27 cellular contexts compared by ENCODE assay signal in the genomic region with DNA sequence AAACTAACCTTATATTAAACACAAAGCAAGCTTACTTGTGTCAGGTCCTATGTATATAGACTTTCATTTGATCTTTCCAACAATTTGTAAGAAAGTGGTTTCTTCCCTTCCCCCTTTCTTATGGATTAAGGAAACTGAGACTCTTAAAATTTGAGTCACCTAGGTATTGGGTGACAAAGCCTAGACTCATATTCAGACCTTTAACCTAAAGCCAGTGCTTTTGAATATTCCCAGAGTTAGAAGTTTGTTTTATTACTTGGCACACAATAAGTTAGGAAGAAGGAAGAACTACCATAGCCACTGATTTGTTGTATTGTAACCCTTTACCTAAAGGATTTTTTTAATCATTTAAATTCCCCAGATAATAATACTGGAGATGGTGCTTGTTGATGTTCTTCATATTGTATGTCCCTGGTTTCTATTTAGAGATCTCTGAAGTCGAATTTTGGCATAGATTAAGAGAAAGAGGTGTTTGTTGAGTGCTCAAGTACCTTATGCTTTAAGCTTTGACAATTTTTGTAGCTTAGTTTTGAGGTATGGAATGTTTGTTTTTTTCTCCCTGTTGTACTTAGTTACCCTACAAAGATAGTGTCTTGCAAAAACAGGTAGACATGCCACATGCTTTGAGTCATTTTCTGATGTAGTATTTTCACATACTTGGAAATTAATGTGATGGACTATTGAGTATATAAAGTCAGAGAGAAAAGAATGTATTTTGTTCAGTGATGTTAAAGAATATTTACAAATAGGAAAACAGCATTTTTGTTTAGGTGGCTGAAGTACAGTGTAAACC. TPM values are rescaled to one million over a fixed set of nuclear protein-coding genes. Genes with fewer than 3 reads are reported as not detected.
DNase-seq lines count a peak whose midpoint lies in the region; ATAC-seq, FAIRE-seq and TF ChIP-seq lines count a peak whose summit lies in the region.
"Had no signal": no experiment of that assay in that cellular context is flagged by ENCODE, and none has a peak within 500 bp of the region (broad histone marks: within the 10 kb centered on the region; RNA-seq: fewer than 3 reads in every experiment).

No MANE protein-coding gene starts in this region.

- H3K36me3 ChIP-seq in ACC112 (ENCODE audit: insufficient read depth, low read length) (peaks cover 9% of the 10 kb centered on the region), K562 (ENCODE audit: control insufficient read depth, insufficient read depth, low read length) (peaks cover 84% of the 10 kb centered on the region)
- H3K36me3 ChIP-seq in CD4-positive, alpha-beta memory T cell (ENCODE audit: insufficient read depth, low read length), result no peaks in the 10 kb centered on the region
- H3K36me3 ChIP-seq: ovary, right lobe of liver, thoracic aorta had no signal

- H3K27me3 Mint-ChIP-seq in CD4-positive, alpha-beta memory T cell, result no peaks in the 10 kb centered on the region
- H3K27me3 Mint-ChIP-seq: activated naive CD8-positive, alpha-beta T cell treated with anti-CD3 and anti-CD28 coated beads, Interleukin-2, amount 10 ng/mL, durations not matched to agents 7 days and 5 days; dendritic cell treated with granulocyte-macrophage colony-stimulating factor and Interleukin-4, amounts not matched to agents 40 ng/mL and 50 ng/mL, for 4 days; memory B cell; naive thymus-derived CD4-positive, alpha-beta T cell; stimulated activated naive B cell treated with anti-CD40 and anti-IgM and Interleukin-4, amounts not matched to agents 10 μg/mL and 1 μg/mL and 100 μg/mL, for 72 hours had no signal

- H3K9me3 Mint-ChIP-seq in CD4-positive, alpha-beta memory T cell, result no peaks in the 10 kb centered on the region
- H3K9me3 Mint-ChIP-seq: activated naive CD8-positive, alpha-beta T cell treated with anti-CD3 and anti-CD28 coated beads, Interleukin-2, amount 10 ng/mL, durations not matched to agents 7 days and 5 days; activated T-helper 1 cell treated with anti-CD3 and anti-CD28 coated beads, Interleukin-12 subunit alpha, Interleukin-12 subunit beta, Interleukin-2, Interleukin-4 antibody, amounts not matched to agents 30 ng/mL and 10 ng/mL and 1 ng/mL, durations not matched to agents 14 hours and 24 hours and 36 hours; dendritic cell treated with granulocyte-macrophage colony-stimulating factor and Interleukin-4, amounts not matched to agents 40 ng/mL and 50 ng/mL, for 4 days; memory B cell; naive thymus-derived CD4-positive, alpha-beta T cell; stimulated activated naive B cell treated with anti-CD40 and anti-IgM and Interleukin-4, amounts not matched to agents 10 μg/mL and 1 μg/mL and 100 μg/mL, for 72 hours had no signal

- no peak for FAIRE-seq in K562 (lab: Jason Lieb, UNC)
- FAIRE-seq: islet of Langerhans, TTC549 had no signal

- no peak for TF ChIP-seq CTCF in K562 (IDR thresholded peaks at IDR 0.05 in 2 of 3, conservative IDR thresholded peaks at IDR 0.05 in 1 of 3; ENCODE audit: insufficient read depth in 2 of 3, low read depth in 1 of 3, low read length in 3 of 3)

- POLR2A ChIA-PET in K562 (lab: Yijun Ruan, JAX), result interaction anchor here (0.7 to 3.4 kb wide), 4 partner anchors 9 to 14 kb away, joined by 3 to 21 read pairs (median 3); a partner anchor contains a TSS
- POLR2A ChIA-PET in CD4-positive, alpha-beta memory T cell (lab: Charles Lee; ENCODE audit: partially characterized antibody), result interaction anchor here (4.1 kb wide), 1 partner anchor 10 kb away, joined by 24 read pairs; a partner anchor contains a TSS

- peaks cover 50 to 75% (median 65%) of the 10 kb centered on the region in 4 donors for H3K4me1 Mint-ChIP-seq in CD4-positive, alpha-beta memory T cell

- peak overlapping the region; percentile 10 for H3K4me3 ChIP-seq in ACC112 (ENCODE audit: low read depth, low read length)
- no peak overlapping the region for H3K4me3 ChIP-seq in K562
- H3K4me3 ChIP-seq in CD4-positive, alpha-beta memory T cell (ENCODE audit: low read length in 2 of 2), result no peak overlapping the region
- H3K4me3 ChIP-seq: ovary, right lobe of liver, thoracic aorta had no signal

- H3K9ac ChIP-seq in K562 (ENCODE audit: insufficient read depth in 1 of 2, low read depth in 2 of 2, low read length in 2 of 2), result 0 out of 4 replicates have a peak overlapping the region, but pooled peaks of 1 of the 2 experiments have one; percentile 7
- H3K9ac ChIP-seq: KMS-11 had no signal

- H3K27ac ChIP-seq in ACC112 (ENCODE audit: low read depth, low read length), result peak overlapping the region; percentile 38; the same call in 1 of the 2 replicates
- H3K27ac ChIP-seq in K562 (ENCODE audit: extremely low read depth, low read depth, low read length), result no peak overlapping the region
- H3K27ac ChIP-seq in CD4-positive, alpha-beta memory T cell (ENCODE audit: low read depth, low read length), result no peak overlapping the region
- H3K27ac ChIP-seq: KMS-11, ovary, right lobe of liver, thoracic aorta had no signal

- WGBS in K562 (ENCODE audit: insufficient coverage, low coverage, missing lambda C conversion rate), result 21% methylated on average over 1 of the region's 1 CpG

- intact Hi-C loops in K562 (cut with micrococcal nuclease), result no loop called here
- intact Hi-C loops in CD4-positive, alpha-beta memory T cell (cut with micrococcal nuclease), result loop anchor here (10.0 kb wide), 1 partner anchor 786 kb away; a partner anchor contains a TSS

- CTCF ChIA-PET in K562 (lab: Yijun Ruan, JAX; ENCODE audit: low intra/inter-chr PET ratio), result interaction anchor here (0.6 kb wide), 1 partner anchor 18 kb away, joined by 3 read pairs; no protein-coding TSS in a partner anchor
- CTCF ChIA-PET in CD4-positive, alpha-beta memory T cell (lab: Charles Lee; ENCODE audit: partially characterized antibody), result interaction anchor here (1.9 kb wide), 1 partner anchor 11 kb away, joined by 7 read pairs; a partner anchor contains a TSS

- no peak for ATAC-seq in K562
- no peak for ATAC-seq in HG02884 (IDR thresholded peaks at IDR 0.05; ENCODE audit: unreplicated experiment)
- ATAC-seq: naive thymus-derived CD4-positive, alpha-beta T cell; right lobe of liver; stimulated activated naive B cell treated with anti-CD40 and anti-IgM and Interleukin-4, amounts not matched to agents 10 μg/mL and 1 μg/mL and 100 μg/mL, for 72 hours had no signal

- peaks cover 96% of the 10 kb centered on the region for H3K79me2 ChIP-seq in ACC112 (ENCODE audit: control insufficient read depth, insufficient read depth, low read length, unreplicated experiment)
- H3K79me2 ChIP-seq in K562 (ENCODE audit: control insufficient read depth, insufficient read depth, low read length), result peaks cover 100% of the 10 kb centered on the region

- no peak for TF ChIP-seq POLR2A in K562 (conservative IDR thresholded peaks at IDR 0.05)

- H3K9me1 ChIP-seq in K562 (ENCODE audit: control insufficient read depth, insufficient read depth, low read length), result no peaks in the 10 kb centered on the region

- peak overlapping the region in 3 of 8 donors; percentile 13 to 51 (median 16) for H3K4me3 Mint-ChIP-seq in CD4-positive, alpha-beta memory T cell
- H3K4me3 Mint-ChIP-seq: activated naive CD8-positive, alpha-beta T cell treated with anti-CD3 and anti-CD28 coated beads, Interleukin-2, amount 10 ng/mL, durations not matched to agents 7 days and 5 days; activated T-helper 1 cell treated with anti-CD3 and anti-CD28 coated beads, Interleukin-12 subunit alpha, Interleukin-12 subunit beta, Interleukin-2, Interleukin-4 antibody, amounts not matched to agents 30 ng/mL and 10 ng/mL and 1 ng/mL, durations not matched to agents 14 hours and 24 hours and 36 hours; dendritic cell treated with granulocyte-macrophage colony-stimulating factor and Interleukin-4, amounts not matched to agents 40 ng/mL and 50 ng/mL, for 4 days; memory B cell had no signal

- in situ Hi-C loops in K562 (cut with MboI), result no loop called here

- DNase-seq in HT1080 (ENCODE audit: low read depth), result peak; percentile 48
- DNase-seq in K562 (ENCODE audit: extremely low read depth in 1 of 4, low spot score in 3 of 4), result no peak
- DNase-seq in kidney tubule cell (ENCODE audit: low spot score), result peak; percentile 42
- DNase-seq in CD4-positive, alpha-beta memory T cell, result no peak
- no peak for DNase-seq in amniotic stem cell (lab: John Stamatoyannopoulos, UW)
- no peak for DNase-seq in stimulated activated CD4-positive, alpha-beta T cell treated with anti-CD3 and anti-CD28 coated beads, Interleukin-15, amount 100 ng/mL, for 24 hours
- DNase-seq: activated naive CD8-positive, alpha-beta T cell treated with anti-CD3 and anti-CD28 coated beads, Interleukin-2, amount 10 ng/mL, durations not matched to agents 7 days and 5 days; C1 segment of cervical spinal cord; GOT3; hypothalamus; naive thymus-derived CD4-positive, alpha-beta T cell; NCI-H1092; NCI-H2029 treated with DMSO at 0.1 percent for 48 hours; ovary; right lobe of liver; stimulated activated CD4-positive, alpha-beta T cell treated with anti-CD3 and anti-CD28 coated beads, Interleukin-1b, Interleukin-23, amount 100 ng/mL, for 48 hours; stimulated activated naive B cell treated with anti-CD40 and anti-IgM and Interleukin-4, amounts not matched to agents 10 μg/mL and 1 μg/mL and 100 μg/mL, for 72 hours; SW 1271 had no signal

- H3K9me3 ChIP-seq in K562 (replicated peaks; ENCODE audit: control insufficient read depth, insufficient read depth, low read depth, low read length), result no peaks in the 10 kb centered on the region
- no peaks in the 10 kb centered on the region for H3K9me3 ChIP-seq in CD4-positive, alpha-beta memory T cell (ENCODE audit: control insufficient read depth in 1 of 2, low read length in 2 of 2)
- H3K9me3 ChIP-seq: ovary, right lobe of liver, thoracic aorta had no signal

- peaks cover 15 to 32% of the 10 kb centered on the region in 2 donors for H3K36me3 Mint-ChIP-seq in CD4-positive, alpha-beta memory T cell

- no peak for TF ChIP-seq EP300 in K562 (IDR thresholded peaks at IDR 0.05; ENCODE audit: low read length)

- H3K4me1 ChIP-seq in ACC112 (ENCODE audit: control insufficient read depth, insufficient read depth, low read length, unreplicated experiment) (peaks cover 76% of the 10 kb centered on the region), K562 (replicated peaks in 1 of 2; ENCODE audit: control insufficient read depth in 2 of 2, insufficient read depth in 2 of 2, low read length in 2 of 2) (peaks cover 2 to 32% of the 10 kb centered on the region in 2 experiments; a peak in 4 of 5 replicates)
- peaks cover 69% of the 10 kb centered on the region for H3K4me1 ChIP-seq in CD4-positive, alpha-beta memory T cell (ENCODE audit: insufficient read depth, low read length)

- TF ChIP-seq RAD21 in K562 (CRISPR knock-in tag; conservative IDR thresholded peaks at IDR 0.05 in 1 of 2, IDR thresholded peaks at IDR 0.05 in 1 of 2), result no peak

- H2AFZ ChIP-seq in ACC112 (ENCODE audit: low read length, unreplicated experiment) (no peak overlapping the region), K562 (ENCODE audit: low read depth, low read length) (no peak overlapping the region)

- peaks cover 16% of the 10 kb centered on the region; the same call in 1 of the 2 replicates for H4K20me1 ChIP-seq in K562 (replicated peaks; ENCODE audit: control insufficient read depth, insufficient read depth, low read length)

- H3K4me2 ChIP-seq in K562 (ENCODE audit: insufficient read depth, low read length), result no peak overlapping the region
- H3K4me2 ChIP-seq: KMS-11 had no signal

- BruUV-seq in K562 (replicated peaks; lab: Mats Ljungman, UMichigan), result no TSS peak

- H3K27me3 ChIP-seq in ACC112 (ENCODE audit: insufficient read depth, low read length), result no peaks in the 10 kb centered on the region
- H3K27me3 ChIP-seq in K562 (ENCODE audit: control insufficient read depth in 2 of 2, insufficient read depth in 2 of 2, low read length in 2 of 2), result no peaks in the 10 kb centered on the region
- H3K27me3 ChIP-seq in CD4-positive, alpha-beta memory T cell (ENCODE audit: insufficient read depth, low read length), result no peaks in the 10 kb centered on the region
- H3K27me3 ChIP-seq: ovary, right lobe of liver had no signal

- no peak overlapping the region for H3K27ac Mint-ChIP-seq in CD4-positive, alpha-beta memory T cell
- H3K27ac Mint-ChIP-seq: activated naive CD8-positive, alpha-beta T cell treated with anti-CD3 and anti-CD28 coated beads, Interleukin-2, amount 10 ng/mL, durations not matched to agents 7 days and 5 days; activated T-helper 1 cell treated with anti-CD3 and anti-CD28 coated beads, Interleukin-12 subunit alpha, Interleukin-12 subunit beta, Interleukin-2, Interleukin-4 antibody, amounts not matched to agents 30 ng/mL and 10 ng/mL and 1 ng/mL, durations not matched to agents 14 hours and 24 hours and 36 hours; dendritic cell treated with granulocyte-macrophage colony-stimulating factor and Interleukin-4, amounts not matched to agents 40 ng/mL and 50 ng/mL, for 4 days; memory B cell; stimulated activated naive B cell treated with anti-CD40 and anti-IgM and Interleukin-4, amounts not matched to agents 10 μg/mL and 1 μg/mL and 100 μg/mL, for 72 hours had no signal

RNA-seq across cellular contexts. Expression of a gene that starts 11.2 kb away (rescaled TPM):
- total RNA-seq in HT1080 (2014; rRNA removed; shearing (Covaris generic)), result 6.2 and 7.7 TPM in 2 replicates
- polyA plus RNA-seq in HT1080 (2015; cell fraction: cytosol; rRNA removed), result 17.7 and 21.3 TPM in 2 replicates
- polyA plus RNA-seq in HT1080 (2015; cell fraction: nucleus; rRNA removed), result 33.3 and 33.8 TPM in 2 replicates
- 46.2 and 128 TPM in 2 replicates for total RNA-seq in K562 (2011; cell fraction: chromatin; rRNA removed; ENCODE audit: low replicate concordance)
- total RNA-seq in K562 (2011; cell fraction: nucleolus; rRNA removed), result 25.0 and 35.4 TPM in 2 replicates
- 54.4 and 79.5 TPM in 2 replicates for total RNA-seq in K562 (2011; cell fraction: nucleoplasm; rRNA removed)
- total RNA-seq in K562 (2014; rRNA removed) (5.5 and 6.3 TPM in 2 replicates), K562 (2014; rRNA removed; fragmentation: Illumina TruSeq; extraction: Trizol) (19.3 and 20.4 TPM in 2 replicates), K562 (2015; rRNA removed; fragmentation: Illumina TruSeq; extraction: Trizol) (12.9 and 16.3 TPM in 2 replicates), K562 (2021) (28.1 and 31.3 TPM in 2 replicates)
- polyA plus RNA-seq in K562 (2011; rRNA removed) (17.8 and 18.4 TPM in 2 replicates), K562 (2014; fragmentation: Illumina TruSeq; extraction: Trizol) (24.6 and 29.3 TPM in 2 replicates), K562 (2014; fragmentation: Nextera tagmentation; extraction: Ambion mirVana) (10 to 100 TPM; 21.7 to 44.0 TPM), K562 (2014; rRNA removed) (11.4 and 14.1 TPM in 2 replicates)
- 5.1 and 7.1 TPM in 2 replicates for polyA plus RNA-seq in K562 (2011; cell fraction: cytosol; rRNA removed)
- polyA plus RNA-seq in K562 (2011; cell fraction: nucleus; rRNA removed), result 25.0 and 33.7 TPM in 2 replicates
- 13.5 and 19.8 TPM in 2 replicates for polyA plus RNA-seq in K562 (2012)
- polyA minus RNA-seq in K562 (2011; rRNA and poly(A)+ RNA removed), result 44.1 and 49.7 TPM in 2 replicates
- polyA minus RNA-seq in K562 (2011; cell fraction: cytosol; rRNA and poly(A)+ RNA removed), result 18.9 and 26.2 TPM in 2 replicates
- 51.2 and 64.6 TPM in 2 replicates for polyA minus RNA-seq in K562 (2011; cell fraction: nucleus; rRNA and poly(A)+ RNA removed)
- 10 to 100 TPM; 25.3 to 25.7 TPM for total RNA-seq in CD4-positive, alpha-beta memory T cell
- polyA plus RNA-seq in CD4-positive, alpha-beta memory T cell, result 10 to 100 TPM in 1 of 2 donors, 1 to 10 TPM in 1; 5.5 to 14.1 TPM

Comparison
In these comparisons a context has a peak if more than half of its experiments do, and no peak if none do; other contexts are left out.
1. DNase-seq: peak in HT1080 (single experiment) and kidney tubule cell (single experiment); none in K562 (0 of 4), CD4-positive, alpha-beta memory T cell (0 of 5), amniotic stem cell (single experiment) and stimulated activated CD4-positive, alpha-beta T cell treated with anti-CD3 and anti-CD28 coated beads, Interleukin-15, amount 100 ng/mL, for 24 hours (single experiment).